ENCODE assay signal across 8 cellular contexts in genomic region chr11:82718307-82718706, GRCh38. TPM values are rescaled to one million over a fixed set of nuclear protein-coding genes. Genes with fewer than 3 reads are reported as not detected.
A peak's percentile ranks its signal among the peaks of the same experiment; 100 is the strongest.
DNase-seq lines count a peak whose midpoint lies in the region; ATAC-seq and TF ChIP-seq lines count a peak whose summit lies in the region.

No MANE protein-coding gene starts in this region.

- H3K36me3 ChIP-seq in SU-DHL-6 (ENCODE audit: low read length) (no peaks in the 10 kb centered on the region), fibroblast of lung (ENCODE audit: control insufficient read depth, insufficient read depth, low read length) (no peaks in the 10 kb centered on the region)

- H3K9me3 ChIP-seq in SU-DHL-6 (ENCODE audit: insufficient read depth, low read length): no peaks in the 10 kb centered on the region
- no peaks in the 10 kb centered on the region for H3K9me3 ChIP-seq in fibroblast of lung (ENCODE audit: control insufficient read depth, insufficient read depth, low read depth, low read length)

- H3K27me3 Mint-ChIP-seq in Calu3 (ENCODE audit: unreplicated experiment) (no peaks in the 10 kb centered on the region), nephron progenitor cell (ENCODE audit: low read depth, poor library complexity) (no peaks in the 10 kb centered on the region)

- CTCF ChIA-PET in Calu3 (lab: Charles Lee): no interaction called here

- H3K27me3 ChIP-seq in SU-DHL-6 (ENCODE audit: low read length): no peaks in the 10 kb centered on the region
- no peaks in the 10 kb centered on the region for H3K27me3 ChIP-seq in fibroblast of lung (ENCODE audit: control insufficient read depth, insufficient read depth, low read length)

- H3K4me1 Mint-ChIP-seq in Calu3 (ENCODE audit: low read depth, unreplicated experiment): no peaks in the 10 kb centered on the region
- H3K4me1 Mint-ChIP-seq in nephron progenitor cell: peaks cover 21% of the 10 kb centered on the region

- H3K4me2 ChIP-seq in SU-DHL-6 (ENCODE audit: low read depth, low read length, poor library complexity, severe bottlenecking) (no peak overlapping the region), fibroblast of lung (ENCODE audit: extremely low read depth, insufficient read depth, low read length) (no peak overlapping the region)

- no peak overlapping the region for H3K27ac Mint-ChIP-seq in Calu3 (ENCODE audit: unreplicated experiment)
- H3K27ac Mint-ChIP-seq in nephron progenitor cell: no peak overlapping the region

- H2AFZ ChIP-seq in SU-DHL-6 (ENCODE audit: low read depth, low read length, severe bottlenecking) (no peak overlapping the region), fibroblast of lung (ENCODE audit: low read length) (no peak overlapping the region)

- H3K9ac ChIP-seq in SU-DHL-6 (ENCODE audit: low read length) (no peak overlapping the region), fibroblast of lung (ENCODE audit: insufficient read depth, low read length) (no peak overlapping the region)

- no TSS peak for BruUV-seq in Calu3 (replicated peaks; lab: Mats Ljungman, UMichigan)

- H3K27ac ChIP-seq in SU-DHL-6 (ENCODE audit: low read depth, low read length): no peak overlapping the region
- H3K27ac ChIP-seq in fibroblast of lung (ENCODE audit: insufficient read depth, low read length): no peak overlapping the region

- no peaks in the 10 kb centered on the region for H3K4me1 ChIP-seq in fibroblast of lung (ENCODE audit: control insufficient read depth, extremely low read depth, insufficient read depth, low read length)

- H3K4me3 Mint-ChIP-seq in Calu3 (ENCODE audit: low read depth, unreplicated experiment): no peak overlapping the region
- no peak overlapping the region for H3K4me3 Mint-ChIP-seq in nephron progenitor cell

- peak; percentile 5 for DNase-seq in Calu3
- no peak for DNase-seq in LNCaP clone FGC (ENCODE audit: low read depth)
- peak; percentile 39 to 68 for DNase-seq in fibroblast of lung (ENCODE audit: low read depth in 2 of 2)
- DNase-seq in nephron progenitor cell: peak; percentile 27
- DNase-seq in cortex of kidney (lab: John Stamatoyannopoulos, UW): no peak

- H3K9me3 Mint-ChIP-seq in Calu3 (ENCODE audit: low read depth, unreplicated experiment) (no peaks in the 10 kb centered on the region), nephron progenitor cell (no peaks in the 10 kb centered on the region)

- H3K4me3 ChIP-seq in LNCaP clone FGC (ENCODE audit: low read depth, low read length): no peak overlapping the region
- H3K4me3 ChIP-seq in SU-DHL-6 (ENCODE audit: insufficient read depth, low read length, poor library complexity, severe bottlenecking): no peak overlapping the region
- H3K4me3 ChIP-seq in fibroblast of lung (replicated peaks in 1 of 4; ENCODE audit: control extremely low read depth in 1 of 4, insufficient read depth in 1 of 4, low read depth in 3 of 4, low read length in 4 of 4): no peak overlapping the region

- TF ChIP-seq CTCF in Calu3 (IDR thresholded peaks at IDR 0.05; ENCODE audit: unreplicated experiment) (peak; percentile 28), LNCaP clone FGC (IDR thresholded peaks at IDR 0.05; ENCODE audit: control insufficient read depth, extremely low read depth, insufficient read depth) (peak; percentile 67), SU-DHL-6 (IDR thresholded peaks at IDR 0.05; ENCODE audit: insufficient read depth, low read length, poor library complexity, severe bottlenecking) (peak; percentile 63), fibroblast of lung (conservative IDR thresholded peaks at IDR 0.05 in 1 of 2, IDR thresholded peaks at IDR 0.05 in 1 of 2; ENCODE audit: low read depth in 1 of 2, low read length in 2 of 2) (peak; percentile 81 to 90), nephron progenitor cell (IDR thresholded peaks at IDR 0.05) (peak; percentile 75)

- H3K9me2 ChIP-seq in SU-DHL-6 (replicated peaks; ENCODE audit: insufficient read depth, low read length): no peaks in the 10 kb centered on the region

- H3K79me2 ChIP-seq in SU-DHL-6 (ENCODE audit: insufficient read depth, low read length) (no peaks in the 10 kb centered on the region), fibroblast of lung (ENCODE audit: control insufficient read depth, insufficient read depth, low read length) (no peaks in the 10 kb centered on the region)

- H4K20me1 ChIP-seq in SU-DHL-6 (ENCODE audit: low read depth, low read length) (no peaks in the 10 kb centered on the region), fibroblast of lung (ENCODE audit: control insufficient read depth, extremely low read depth, insufficient read depth, low read length) (no peaks in the 10 kb centered on the region)

- intact Hi-C loops in Calu3 (cut with micrococcal nuclease; ENCODE audit: unreplicated experiment): loop anchor here (1.0 to 5.0 kb wide), 2 partner anchors 146 to 1094 kb away; no protein-coding TSS in a partner anchor

- no peaks in the 10 kb centered on the region for H3F3A ChIP-seq in SU-DHL-6 (ENCODE audit: insufficient read depth)

- H3K36me3 Mint-ChIP-seq in Calu3 (ENCODE audit: insufficient read depth, unreplicated experiment) (no peaks in the 10 kb centered on the region), nephron progenitor cell (ENCODE audit: low read depth) (no peaks in the 10 kb centered on the region)

- ATAC-seq in GM19351 (IDR thresholded peaks at IDR 0.05; ENCODE audit: unreplicated experiment): peak; percentile 79
- no peak for ATAC-seq in HG02973 (IDR thresholded peaks at IDR 0.05; ENCODE audit: unreplicated experiment)

RNA-seq across cellular contexts. Expression of gene FAM181B, which starts 15.4 kb away (rescaled TPM):
- 0.09 TPM in 1 of 2 replicates, not detected in the other for total RNA-seq in Calu3 (2022)
- total RNA-seq in fibroblast of lung: 0.17 TPM in 1 of 2 replicates, not detected in the other
- not detected in 2 replicates for polyA plus RNA-seq in fibroblast of lung
- polyA plus RNA-seq in fibroblast of lung (2012): not detected in 2 replicates
- not detected in 2 replicates for polyA minus RNA-seq in fibroblast of lung (ENCODE audit: low replicate concordance)

Comparison
In these comparisons a context has a peak if more than half of its experiments do, and no peak if none do; other contexts are left out.
1. DNase-seq: peak in Calu3 (single experiment), fibroblast of lung (2 of 2) and nephron progenitor cell (single experiment); none in LNCaP clone FGC (single experiment) and cortex of kidney (single experiment).
2. CTCF ChIP-seq: peak in every context shown above with its lines; median percentile 86 in fibroblast of lung; 75 in nephron progenitor cell; 67 in LNCaP clone FGC; 63 in SU-DHL-6; 28 in Calu3.